In genomic region chr16:89695875-89696597, GRCh38 we compare ENCODE assay signal across 1 cellular context.
TF ChIP-seq lines count a peak whose summit lies in the region.

No MANE protein-coding gene starts in this region.

TF ChIP-seq in K562, 482 proteins besides CTCF, POLR2A, EP300 and RAD21:
- TF ChIP-seq ZNF785 (CRISPR knock-in tag; IDR thresholded peaks at IDR 0.05) (no peak), RBFOX2 (IDR thresholded peaks at IDR 0.05; ENCODE audit: low read depth, low read length) (peak; percentile 3; the same call in 1 of the 2 replicates), JUND (IDR thresholded peaks at IDR 0.05; ENCODE audit: borderline replicate concordance, low read depth, low read length) (no peak), JUND (tag; IDR thresholded peaks at IDR 0.05; ENCODE audit: borderline replicate concordance, low read depth, low read length) (no peak)
